ENCODE assay signal across 1 cellular context in the genomic region with DNA sequence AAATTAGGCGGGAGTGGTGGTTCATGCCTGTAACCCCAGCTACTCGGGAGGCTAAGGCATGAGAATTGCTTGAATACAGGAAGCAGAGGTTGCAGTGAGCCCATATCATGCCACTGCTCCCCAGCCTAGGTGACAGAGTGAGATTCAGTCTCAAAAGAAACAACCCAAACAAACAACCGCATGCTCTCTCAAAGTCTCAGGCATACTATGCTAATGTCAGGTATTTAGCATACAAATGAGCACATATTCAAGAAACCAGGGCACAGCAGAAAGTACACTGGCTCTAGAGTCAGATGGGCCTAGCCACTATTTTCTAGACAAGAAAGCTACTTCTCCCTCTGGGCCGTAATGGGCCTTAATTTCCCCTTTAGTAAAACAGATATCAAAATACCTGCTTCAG.
TF ChIP-seq lines count a peak whose summit lies in the region.

No MANE protein-coding gene starts in this region.

TF ChIP-seq in H1, 55 proteins besides CTCF, POLR2A, EP300 and RAD21:
- no peak for TF ChIP-seq RBBP5 (IDR thresholded peaks at IDR 0.05; ENCODE audit: borderline replicate concordance, low read depth, low read length)
- TF ChIP-seq NRF1 (IDR thresholded peaks at IDR 0.05; ENCODE audit: low read depth, low read length) = no peak
- TF ChIP-seq, protein P1, sequence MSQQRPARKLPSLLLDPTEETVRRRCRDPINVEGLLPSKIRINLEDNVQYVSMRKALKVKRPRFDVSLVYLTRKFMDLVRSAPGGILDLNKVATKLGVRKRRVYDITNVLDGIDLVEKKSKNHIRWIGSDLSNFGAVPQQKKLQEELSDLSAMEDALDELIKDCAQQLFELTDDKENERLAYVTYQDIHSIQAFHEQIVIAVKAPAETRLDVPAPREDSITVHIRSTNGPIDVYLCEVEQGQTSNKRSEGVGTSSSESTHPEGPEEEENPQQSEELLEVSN (IDR thresholded peaks at IDR 0.05) = peak; percentile 37; the same call in 1 of the 2 replicates
- no peak for TF ChIP-seq HDAC6 (IDR thresholded peaks at IDR 0.05; ENCODE audit: low read depth, low read length)
- TF ChIP-seq, protein P2, sequence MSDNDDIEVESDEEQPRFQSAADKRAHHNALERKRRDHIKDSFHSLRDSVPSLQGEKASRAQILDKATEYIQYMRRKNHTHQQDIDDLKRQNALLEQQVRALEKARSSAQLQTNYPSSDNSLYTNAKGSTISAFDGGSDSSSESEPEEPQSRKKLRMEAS (IDR thresholded peaks at IDR 0.05) = peak; percentile 29; the same call in 1 of the 2 replicates
- no peak for TF ChIP-seq PHF8 (conservative IDR thresholded peaks at IDR 0.05; ENCODE audit: low read depth, low read length)
